1 cellular context compared by ENCODE assay signal in the genomic region with DNA sequence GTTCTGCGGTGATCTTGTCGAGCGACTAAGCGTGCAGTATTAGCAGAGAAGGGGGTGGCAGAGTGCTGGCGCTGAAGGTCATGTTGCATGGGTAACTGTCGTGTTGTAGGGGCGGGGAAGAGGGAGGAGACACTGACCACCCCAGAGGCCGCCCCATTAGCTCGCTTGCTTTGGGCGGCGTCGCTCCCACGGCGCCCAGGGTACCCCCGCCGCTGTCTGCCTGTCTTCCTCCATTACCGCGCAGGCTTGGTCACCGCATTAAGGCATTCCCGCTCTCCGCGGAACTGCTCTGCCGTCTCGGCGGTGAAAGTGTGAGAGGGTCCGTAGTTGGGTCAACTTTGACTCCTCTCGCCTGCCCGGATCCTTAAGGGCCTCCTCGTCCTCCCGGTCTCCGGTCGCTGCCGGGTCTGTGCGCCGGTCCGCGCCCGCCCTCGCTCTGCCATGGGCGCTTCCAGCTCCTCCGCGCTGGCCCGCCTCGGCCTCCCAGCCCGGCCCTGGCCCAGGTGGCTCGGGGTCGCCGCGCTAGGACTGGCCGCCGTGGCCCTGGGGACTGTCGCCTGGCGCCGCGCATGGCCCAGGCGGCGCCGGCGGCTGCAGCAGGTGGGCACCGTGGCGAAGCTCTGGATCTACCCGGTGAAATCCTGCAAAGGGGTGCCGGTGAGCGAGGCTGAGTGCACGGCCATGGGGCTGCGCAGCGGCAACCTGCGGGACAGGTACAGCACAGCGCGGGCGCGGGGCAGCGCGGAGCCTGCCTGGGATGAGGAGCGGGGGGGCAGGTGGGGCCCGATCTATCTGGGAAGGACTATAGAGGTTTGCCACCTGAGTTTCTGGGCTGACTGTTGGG.
TF ChIP-seq lines count a peak whose summit lies in the region.

Gene MTARC2 (plus strand): TSS at position 232 of the 844 bp plus-strand sequence. CDS start 210 bp downstream, at position 442.

TF ChIP-seq in HepG2, 621 proteins besides CTCF, POLR2A, EP300 and RAD21 (continued from another document and continues in another):
- peak; percentile 74; the same call in 1 of the 2 replicates for TF ChIP-seq ARID4A (CRISPR knock-in tag; IDR thresholded peaks at IDR 0.05; ENCODE audit: borderline replicate concordance)
- peak; percentile 47; the same call in 1 of the 2 replicates for TF ChIP-seq ZBTB7A (CRISPR knock-in tag; IDR thresholded peaks at IDR 0.05)
- no peak for TF ChIP-seq REXO4 (CRISPR knock-in tag; IDR thresholded peaks at IDR 0.05; ENCODE audit: borderline replicate concordance)
- 0 out of 2 replicates have a peak, but pooled peaks have one; percentile 25 for TF ChIP-seq TEAD2 (CRISPR knock-in tag; IDR thresholded peaks at IDR 0.05)
- no peak for TF ChIP-seq GTF2F1 (IDR thresholded peaks at IDR 0.05; ENCODE audit: low read length)
- TF ChIP-seq ZNF274 (CRISPR knock-in tag; IDR thresholded peaks at IDR 0.05): peak; percentile 86
- no peak for TF ChIP-seq ZNF569 (CRISPR knock-in tag; IDR thresholded peaks at IDR 0.05; ENCODE audit: borderline replicate concordance)
- 0 out of 2 replicates have a peak, but pooled peaks have one; percentile 32 for TF ChIP-seq ZNF777 (CRISPR knock-in tag; IDR thresholded peaks at IDR 0.05)
- no peak for TF ChIP-seq EED (CRISPR knock-in tag; IDR thresholded peaks at IDR 0.05)
- TF ChIP-seq MZF1 (CRISPR knock-in tag; IDR thresholded peaks at IDR 0.05; ENCODE audit: borderline replicate concordance): no peak
- TF ChIP-seq NR3C1 (CRISPR knock-in tag; IDR thresholded peaks at IDR 0.05): no peak
- TF ChIP-seq ZNF746 (CRISPR knock-in tag; IDR thresholded peaks at IDR 0.05): no peak
- peak; percentile 82 for TF ChIP-seq DRAP1 (CRISPR knock-in tag; IDR thresholded peaks at IDR 0.05)
- TF ChIP-seq ZSCAN31 (CRISPR knock-in tag; IDR thresholded peaks at IDR 0.05; ENCODE audit: low read depth): peak; percentile 78; the same call in 1 of the 2 replicates
- peak; percentile 27; the same call in 1 of the 2 replicates for TF ChIP-seq FOXO1 (CRISPR knock-in tag; IDR thresholded peaks at IDR 0.05)
- peak; percentile 86 for TF ChIP-seq SALL1 (CRISPR knock-in tag; IDR thresholded peaks at IDR 0.05)
- peak; percentile 70; the same call in 1 of the 2 replicates for TF ChIP-seq ZNF232 (CRISPR knock-in tag; IDR thresholded peaks at IDR 0.05; ENCODE audit: borderline replicate concordance)
- TF ChIP-seq CEBPG (CRISPR knock-in tag; IDR thresholded peaks at IDR 0.05): peak; percentile 63
- TF ChIP-seq DMTF1 (CRISPR knock-in tag; IDR thresholded peaks at IDR 0.05): no peak
- no peak for TF ChIP-seq ZNF326 (CRISPR knock-in tag; IDR thresholded peaks at IDR 0.05; ENCODE audit: borderline replicate concordance)
- TF ChIP-seq, protein P1, sequence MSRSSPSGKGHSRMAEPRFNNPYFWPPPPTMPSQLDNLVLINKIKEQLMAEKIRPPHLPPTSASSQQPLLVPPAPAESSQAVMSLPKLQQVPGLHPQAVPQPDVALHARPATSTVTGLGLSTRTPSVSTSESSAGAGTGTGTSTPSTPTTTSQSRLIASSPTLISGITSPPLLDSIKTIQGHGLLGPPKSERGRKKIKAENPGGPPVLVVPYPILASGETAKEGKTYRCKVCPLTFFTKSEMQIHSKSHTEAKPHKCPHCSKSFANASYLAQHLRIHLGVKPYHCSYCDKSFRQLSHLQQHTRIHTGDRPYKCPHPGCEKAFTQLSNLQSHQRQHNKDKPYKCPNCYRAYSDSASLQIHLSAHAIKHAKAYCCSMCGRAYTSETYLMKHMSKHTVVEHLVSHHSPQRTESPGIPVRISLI (CRISPR knock-in tag; IDR thresholded peaks at IDR 0.05; ENCODE audit: borderline replicate concordance): no peak
- TF ChIP-seq KDM5A (IDR thresholded peaks at IDR 0.05; ENCODE audit: borderline replicate concordance, low read length): no peak
- TF ChIP-seq, protein P2, sequence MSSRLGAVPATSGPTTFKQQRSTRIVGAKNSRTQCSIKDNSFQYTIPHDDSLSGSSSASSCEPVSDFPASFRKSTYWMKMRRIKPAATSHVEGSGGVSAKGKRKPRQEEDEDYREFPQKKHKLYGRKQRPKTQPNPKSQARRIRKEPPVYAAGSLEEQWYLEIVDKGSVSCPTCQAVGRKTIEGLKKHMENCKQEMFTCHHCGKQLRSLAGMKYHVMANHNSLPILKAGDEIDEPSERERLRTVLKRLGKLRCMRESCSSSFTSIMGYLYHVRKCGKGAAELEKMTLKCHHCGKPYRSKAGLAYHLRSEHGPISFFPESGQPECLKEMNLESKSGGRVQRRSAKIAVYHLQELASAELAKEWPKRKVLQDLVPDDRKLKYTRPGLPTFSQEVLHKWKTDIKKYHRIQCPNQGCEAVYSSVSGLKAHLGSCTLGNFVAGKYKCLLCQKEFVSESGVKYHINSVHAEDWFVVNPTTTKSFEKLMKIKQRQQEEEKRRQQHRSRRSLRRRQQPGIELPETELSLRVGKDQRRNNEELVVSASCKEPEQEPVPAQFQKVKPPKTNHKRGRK (CRISPR knock-in tag; IDR thresholded peaks at IDR 0.05): no peak
- TF ChIP-seq, protein P3, sequence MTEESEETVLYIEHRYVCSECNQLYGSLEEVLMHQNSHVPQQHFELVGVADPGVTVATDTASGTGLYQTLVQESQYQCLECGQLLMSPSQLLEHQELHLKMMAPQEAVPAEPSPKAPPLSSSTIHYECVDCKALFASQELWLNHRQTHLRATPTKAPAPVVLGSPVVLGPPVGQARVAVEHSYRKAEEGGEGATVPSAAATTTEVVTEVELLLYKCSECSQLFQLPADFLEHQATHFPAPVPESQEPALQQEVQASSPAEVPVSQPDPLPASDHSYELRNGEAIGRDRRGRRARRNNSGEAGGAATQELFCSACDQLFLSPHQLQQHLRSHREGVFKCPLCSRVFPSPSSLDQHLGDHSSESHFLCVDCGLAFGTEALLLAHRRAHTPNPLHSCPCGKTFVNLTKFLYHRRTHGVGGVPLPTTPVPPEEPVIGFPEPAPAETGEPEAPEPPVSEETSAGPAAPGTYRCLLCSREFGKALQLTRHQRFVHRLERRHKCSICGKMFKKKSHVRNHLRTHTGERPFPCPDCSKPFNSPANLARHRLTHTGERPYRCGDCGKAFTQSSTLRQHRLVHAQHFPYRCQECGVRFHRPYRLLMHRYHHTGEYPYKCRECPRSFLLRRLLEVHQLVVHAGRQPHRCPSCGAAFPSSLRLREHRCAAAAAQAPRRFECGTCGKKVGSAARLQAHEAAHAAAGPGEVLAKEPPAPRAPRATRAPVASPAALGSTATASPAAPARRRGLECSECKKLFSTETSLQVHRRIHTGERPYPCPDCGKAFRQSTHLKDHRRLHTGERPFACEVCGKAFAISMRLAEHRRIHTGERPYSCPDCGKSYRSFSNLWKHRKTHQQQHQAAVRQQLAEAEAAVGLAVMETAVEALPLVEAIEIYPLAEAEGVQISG (CRISPR knock-in tag; IDR thresholded peaks at IDR 0.05): peak; percentile 67
- TF ChIP-seq HOXA7 (CRISPR knock-in tag; IDR thresholded peaks at IDR 0.05): peak; percentile 55; the same call in 1 of the 2 replicates
- TF ChIP-seq RFXAP (CRISPR knock-in tag; IDR thresholded peaks at IDR 0.05; ENCODE audit: borderline replicate concordance): peak; percentile 78
- no peak; the same call in 1 of the 2 replicates for TF ChIP-seq ZNF724P (CRISPR knock-in tag; IDR thresholded peaks at IDR 0.05; ENCODE audit: borderline replicate concordance)
- TF ChIP-seq ZNF331 (CRISPR knock-in tag; IDR thresholded peaks at IDR 0.05): peak; percentile 68; the same call in 1 of the 2 replicates
- TF ChIP-seq, protein P4, sequence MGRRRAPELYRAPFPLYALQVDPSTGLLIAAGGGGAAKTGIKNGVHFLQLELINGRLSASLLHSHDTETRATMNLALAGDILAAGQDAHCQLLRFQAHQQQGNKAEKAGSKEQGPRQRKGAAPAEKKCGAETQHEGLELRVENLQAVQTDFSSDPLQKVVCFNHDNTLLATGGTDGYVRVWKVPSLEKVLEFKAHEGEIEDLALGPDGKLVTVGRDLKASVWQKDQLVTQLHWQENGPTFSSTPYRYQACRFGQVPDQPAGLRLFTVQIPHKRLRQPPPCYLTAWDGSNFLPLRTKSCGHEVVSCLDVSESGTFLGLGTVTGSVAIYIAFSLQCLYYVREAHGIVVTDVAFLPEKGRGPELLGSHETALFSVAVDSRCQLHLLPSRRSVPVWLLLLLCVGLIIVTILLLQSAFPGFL (CRISPR knock-in tag; IDR thresholded peaks at IDR 0.05): no peak
- peak; percentile 88; the same call in 1 of the 2 replicates for TF ChIP-seq HOXA9 (CRISPR knock-in tag; IDR thresholded peaks at IDR 0.05; ENCODE audit: borderline replicate concordance)
- peak; percentile 64; the same call in 1 of the 2 replicates for TF ChIP-seq SKIL (CRISPR knock-in tag; IDR thresholded peaks at IDR 0.05; ENCODE audit: borderline replicate concordance)
- no peak for TF ChIP-seq ZNF550 (CRISPR knock-in tag; IDR thresholded peaks at IDR 0.05; ENCODE audit: borderline replicate concordance)
- TF ChIP-seq KMT2B (CRISPR knock-in tag; IDR thresholded peaks at IDR 0.05): peak; percentile 71; the same call in 1 of the 2 replicates
- 0 out of 2 replicates have a peak, but pooled peaks have one; percentile 67 for TF ChIP-seq ZNF337 (CRISPR knock-in tag; IDR thresholded peaks at IDR 0.05; ENCODE audit: borderline replicate concordance, low read depth)
- TF ChIP-seq SAFB2 (CRISPR knock-in tag; IDR thresholded peaks at IDR 0.05; ENCODE audit: borderline replicate concordance, low read depth): peak; percentile 57; the same call in 1 of the 2 replicates
- no peak for TF ChIP-seq HOXD1 (CRISPR knock-in tag; IDR thresholded peaks at IDR 0.05)
- peak; percentile 68; the same call in 1 of the 2 replicates for TF ChIP-seq BRF2 (CRISPR knock-in tag; IDR thresholded peaks at IDR 0.05)
- TF ChIP-seq ARNTL (CRISPR knock-in tag; IDR thresholded peaks at IDR 0.05): 0 out of 2 replicates have a peak, but pooled peaks have one; percentile 29
- peak; percentile 35; the same call in 1 of the 2 replicates for TF ChIP-seq SP4 (CRISPR knock-in tag; IDR thresholded peaks at IDR 0.05)
